In genomic region chr12:10501031-10501430, GRCh38 we compare ENCODE assay signal across 11 cellular contexts. TPM values are rescaled to one million over a fixed set of nuclear protein-coding genes. Genes with fewer than 3 reads are reported as not detected.
DNase-seq lines count a peak whose midpoint lies in the region; ATAC-seq and TF ChIP-seq lines count a peak whose summit lies in the region.
"Had no signal": no experiment of that assay in that cellular context is flagged by ENCODE, and none has a peak within 500 bp of the region (broad histone marks: within the 10 kb centered on the region; RNA-seq: fewer than 3 reads in every experiment).

No MANE protein-coding gene starts in this region.

- WGBS in endodermal cell (ENCODE audit: insufficient coverage in 1 of 2, insufficient read length in 1 of 2), 2 experiments = 0 to 61% methylated on average over 1 to 3 of the region's 3 CpGs

- DNase-seq in HT-29 (ENCODE audit: low spot score) (peak; percentile 42), kidney epithelial cell (ENCODE audit: low read depth) (no peak), endodermal cell (no peak), GDM1 (lab: John Stamatoyannopoulos, UW) (no peak), NCI-H524 (lab: John Stamatoyannopoulos, UW) (no peak)

- H3K4me1 Mint-ChIP-seq in activated naive CD8-positive, alpha-beta T cell (ENCODE audit: low read depth) = peaks cover 75% of the 10 kb centered on the region
- H3K4me1 Mint-ChIP-seq in endodermal cell = no peaks in the 10 kb centered on the region
- H3K4me1 Mint-ChIP-seq: stimulated activated memory B cell treated with anti-CD40 and anti-IgM and Interleukin-4, amounts not matched to agents 10 μg/mL and 1 μg/mL and 100 μg/mL, for 72 hours had no signal

- peak overlapping the region; percentile 46 for H3K4me3 Mint-ChIP-seq in activated naive CD8-positive, alpha-beta T cell
- H3K4me3 Mint-ChIP-seq in endodermal cell = no peak overlapping the region
- H3K4me3 Mint-ChIP-seq: stimulated activated memory B cell treated with anti-CD40 and anti-IgM and Interleukin-4, amounts not matched to agents 10 μg/mL and 1 μg/mL and 100 μg/mL, for 72 hours had no signal

- peaks cover 3% of the 10 kb centered on the region for H3K9me3 Mint-ChIP-seq in activated naive CD8-positive, alpha-beta T cell (ENCODE audit: low read depth)
- H3K9me3 Mint-ChIP-seq in endodermal cell = peaks cover 3% of the 10 kb centered on the region
- H3K9me3 Mint-ChIP-seq: stimulated activated memory B cell treated with anti-CD40 and anti-IgM and Interleukin-4, amounts not matched to agents 10 μg/mL and 1 μg/mL and 100 μg/mL, for 72 hours had no signal

- H3K36me3 ChIP-seq in kidney epithelial cell (ENCODE audit: control insufficient read depth, insufficient read depth, low read length) (no peaks in the 10 kb centered on the region), endodermal cell (ENCODE audit: control insufficient read depth, insufficient read depth, low read length) (no peaks in the 10 kb centered on the region)

- H3K4me3 ChIP-seq in kidney epithelial cell (ENCODE audit: low read depth, low read length) = no peak overlapping the region
- no peak overlapping the region for H3K4me3 ChIP-seq in endodermal cell (ENCODE audit: low read length)

- no peaks in the 10 kb centered on the region for H3K27me3 Mint-ChIP-seq in activated naive CD8-positive, alpha-beta T cell
- H3K27me3 Mint-ChIP-seq in endodermal cell (ENCODE audit: insufficient read depth) = no peaks in the 10 kb centered on the region

- H3K27ac Mint-ChIP-seq in activated naive CD8-positive, alpha-beta T cell = peak overlapping the region; percentile 89
- H3K27ac Mint-ChIP-seq in endodermal cell = no peak overlapping the region
- H3K27ac Mint-ChIP-seq: stimulated activated memory B cell treated with anti-CD40 and anti-IgM and Interleukin-4, amounts not matched to agents 10 μg/mL and 1 μg/mL and 100 μg/mL, for 72 hours had no signal

- H3K36me3 Mint-ChIP-seq in activated naive CD8-positive, alpha-beta T cell = peaks cover 4% of the 10 kb centered on the region
- H3K36me3 Mint-ChIP-seq in endodermal cell (ENCODE audit: low read depth) = no peaks in the 10 kb centered on the region
- H3K36me3 Mint-ChIP-seq: stimulated activated memory B cell treated with anti-CD40 and anti-IgM and Interleukin-4, amounts not matched to agents 10 μg/mL and 1 μg/mL and 100 μg/mL, for 72 hours had no signal

- no peak overlapping the region for H3K9ac ChIP-seq in endodermal cell (ENCODE audit: extremely low read depth, low read length, poor library complexity, severe bottlenecking)
- H3K9ac ChIP-seq: KMS-11 had no signal

- H3K27me3 ChIP-seq in kidney epithelial cell (ENCODE audit: control insufficient read depth, insufficient read depth, low read length) = no peaks in the 10 kb centered on the region
- no peaks in the 10 kb centered on the region for H3K27me3 ChIP-seq in endodermal cell (ENCODE audit: control insufficient read depth, insufficient read depth, low read length, poor library complexity, severe bottlenecking)

- no peak for ATAC-seq in HG03280 (IDR thresholded peaks at IDR 0.05; ENCODE audit: unreplicated experiment)
- ATAC-seq: stimulated activated memory B cell treated with anti-CD40 and anti-IgM and Interleukin-4, amounts not matched to agents 10 μg/mL and 1 μg/mL and 100 μg/mL, for 72 hours had no signal

- no peaks in the 10 kb centered on the region for H3K9me3 ChIP-seq in endodermal cell (ENCODE audit: control insufficient read depth, low read length)

- H3K27ac ChIP-seq in C4-2B = no peak overlapping the region
- no peak overlapping the region for H3K27ac ChIP-seq in endodermal cell (ENCODE audit: low read depth, low read length)
- H3K27ac ChIP-seq: KMS-11 had no signal

- TF ChIP-seq CTCF in C4-2B (conservative IDR thresholded peaks at IDR 0.05) (peak; percentile 54), kidney epithelial cell (IDR thresholded peaks at IDR 0.05; ENCODE audit: insufficient read depth, low read length, poor library complexity, severe bottlenecking) (peak; percentile 20), endodermal cell (conservative IDR thresholded peaks at IDR 0.05) (no peak)

- no peaks in the 10 kb centered on the region for H3K4me1 ChIP-seq in endodermal cell (ENCODE audit: control insufficient read depth, insufficient read depth, low read length)

RNA-seq across cellular contexts. Expression of gene EIF2S3B, which starts 4.7 kb away (rescaled TPM):
- 0.18 and 0.43 TPM in 2 replicates for total RNA-seq in HT-29 (2014; rRNA removed; shearing (Covaris generic))
- total RNA-seq in kidney epithelial cell = 0.62 and 1.3 TPM in 2 replicates
- total RNA-seq in endodermal cell = 1 to 10 TPM; 2.1 to 5.9 TPM
- polyA plus RNA-seq in endodermal cell (2013, experiment 1 of 2) = 0.64 TPM
- polyA plus RNA-seq in endodermal cell (2013, experiment 2 of 2) = 0.79 TPM

RNA-seq across cellular contexts. Expression of gene KLRC1, which starts 47.9 kb away (rescaled TPM):
- 0.29 TPM in 1 of 2 replicates, not detected in the other for total RNA-seq in HT-29 (2014; rRNA removed; shearing (Covaris generic))
- not detected in 2 replicates for total RNA-seq in kidney epithelial cell
- total RNA-seq in endodermal cell = not detected
- not detected for polyA plus RNA-seq in endodermal cell (2013, experiment 1 of 2)
- not detected for polyA plus RNA-seq in endodermal cell (2013, experiment 2 of 2)
- total RNA-seq: pulmonary artery endothelial cell had no signal
